36 cellular contexts compared by ENCODE assay signal in genomic region chr3:37751537-37751936, GRCh38.
"Had no signal": no experiment of that assay in that cellular context is flagged by ENCODE, and none has a peak within 500 bp of the region (broad histone marks: within the 10 kb centered on the region; RNA-seq: fewer than 3 reads in every experiment).

No MANE protein-coding gene starts in this region.

- H3K27me3 ChIP-seq: Peyer's patch had no signal

- H3K4me1 Mint-ChIP-seq: activated B cell treated with CpG ODN at 0.5 μM for 24 hours; activated T-helper 17 cell treated with anti-CD3 and anti-CD28 coated beads, Interleukin-2, amount 50 U/mL, for 72 hours; central memory CD8-positive, alpha-beta T cell had no signal

- DNase-seq: activated B cell treated with CpG ODN at 0.5 μM for 24 hours; activated CD4-positive, alpha-beta memory T cell treated with anti-CD3 and anti-CD28 coated beads, Interleukin-2, amount 10 ng/mL, durations not matched to agents 7 days and 5 days; activated CD4-positive, alpha-beta T cell treated with anti-CD3 and anti-CD28 coated beads for 48 hours; activated CD4-positive, CD25-positive, alpha-beta regulatory T cell treated with anti-CD3 and anti-CD28 coated beads, Interleukin-2, amount 50 U/mL, for 72 hours; activated CD8-positive, alpha-beta memory T cell treated with anti-CD3 and anti-CD28 coated beads for 24 hours; activated CD8-positive, alpha-beta memory T cell treated with anti-CD3 and anti-CD28 coated beads, Interleukin-2, amount 10 ng/mL, durations not matched to agents 7 days and 5 days; activated CD8-positive, alpha-beta memory T cell treated with anti-CD3 and anti-CD28 coated beads, Interleukin-2, amount 50 U/mL, for 48 hours; activated effector memory CD4-positive, alpha-beta T cell treated with anti-CD3 and anti-CD28 coated beads, Interleukin-2, amount 50 U/mL, for 16 hours; activated naive CD4-positive, alpha-beta T cell; activated naive CD4-positive, alpha-beta T cell treated with anti-CD3 and anti-CD28 coated beads, Interleukin-2, amount 50 U/mL, for 16 hours; activated naive CD8-positive, alpha-beta T cell treated with anti-CD3 and anti-CD28 coated beads for 36 hours; activated T-cell treated with anti-CD3 and anti-CD28 coated beads, Interleukin-2, amount 50 U/mL, for 1 hour; activated T-cell treated with anti-CD3 and anti-CD28 coated beads, Interleukin-2, amount 50 U/mL, for 72 hours; amniotic stem cell; aorta; brain microvascular endothelial cell; Karpas-422; NCI-H1048; NCI-H1105 treated with DMSO at 0.1 percent for 48 hours; NCI-H1436; NCI-H1694; NCI-H1930; NCI-H510A; NCI-H526; NCI-H748 treated with DMSO at 0.1 percent for 48 hours; NK-92 treated with Interleukin-12 subunit alpha and Interleukin-12 subunit beta, amount 100 ng/mL, for 24 hours; Peyer's patch; SHP77 treated with DMSO at 0.1 percent for 48 hours; SW 1271; T-helper 1 cell; T-helper 2 cell; T-helper 9 cell had no signal

- H3K9me3 ChIP-seq: Peyer's patch had no signal

- H3K4me3 Mint-ChIP-seq: activated B cell treated with CpG ODN at 0.5 μM for 24 hours; activated CD4-positive, alpha-beta memory T cell treated with anti-CD3 and anti-CD28 coated beads, Interleukin-2, amount 10 ng/mL, durations not matched to agents 7 days and 5 days; activated CD8-positive, alpha-beta memory T cell treated with anti-CD3 and anti-CD28 coated beads, Interleukin-2, amount 10 ng/mL, durations not matched to agents 7 days and 5 days; activated naive CD8-positive, alpha-beta T cell treated with anti-CD3 and anti-CD28 coated beads for 36 hours; activated T-cell treated with anti-CD3 and anti-CD28 coated beads, Interleukin-2, amount 50 U/mL, for 72 hours; activated T-helper 17 cell treated with anti-CD3 and anti-CD28 coated beads, Interleukin-2, amount 50 U/mL, for 72 hours; central memory CD8-positive, alpha-beta T cell had no signal

- H3K27ac Mint-ChIP-seq: activated B cell treated with CpG ODN at 0.5 μM for 24 hours; activated CD4-positive, alpha-beta memory T cell treated with anti-CD3 and anti-CD28 coated beads, Interleukin-2, amount 10 ng/mL, durations not matched to agents 7 days and 5 days; activated CD8-positive, alpha-beta memory T cell treated with anti-CD3 and anti-CD28 coated beads, Interleukin-2, amount 10 ng/mL, durations not matched to agents 7 days and 5 days; activated naive CD8-positive, alpha-beta T cell treated with anti-CD3 and anti-CD28 coated beads for 36 hours; activated T-cell treated with anti-CD3 and anti-CD28 coated beads, Interleukin-2, amount 50 U/mL, for 72 hours; activated T-helper 17 cell treated with anti-CD3 and anti-CD28 coated beads, Interleukin-2, amount 50 U/mL, for 72 hours had no signal

- H3K9me3 Mint-ChIP-seq: activated B cell treated with CpG ODN at 0.5 μM for 24 hours; activated CD4-positive, alpha-beta memory T cell treated with anti-CD3 and anti-CD28 coated beads, Interleukin-2, amount 10 ng/mL, durations not matched to agents 7 days and 5 days; activated naive CD8-positive, alpha-beta T cell treated with anti-CD3 and anti-CD28 coated beads for 36 hours; activated T-cell treated with anti-CD3 and anti-CD28 coated beads, Interleukin-2, amount 50 U/mL, for 72 hours; activated T-helper 17 cell treated with anti-CD3 and anti-CD28 coated beads, Interleukin-2, amount 50 U/mL, for 72 hours; central memory CD8-positive, alpha-beta T cell had no signal

- H3K4me1 ChIP-seq: Peyer's patch had no signal

- H3K4me3 ChIP-seq: K562, Peyer's patch had no signal

- H3K27ac ChIP-seq: brain microvascular endothelial cell, Peyer's patch had no signal

- ATAC-seq: activated CD8-positive, alpha-beta memory T cell treated with anti-CD3 and anti-CD28 coated beads, Interleukin-2, amount 10 ng/mL, durations not matched to agents 7 days and 5 days; activated T-cell treated with anti-CD3 and anti-CD28 coated beads, Interleukin-2, amount 50 U/mL, for 72 hours; activated T-helper 17 cell treated with anti-CD3 and anti-CD28 coated beads, Interleukin-2, amount 50 U/mL, for 72 hours; K562; PC-3 had no signal

- H3K36me3 ChIP-seq: brain microvascular endothelial cell had no signal

- H3K36me3 Mint-ChIP-seq: activated CD8-positive, alpha-beta memory T cell treated with anti-CD3 and anti-CD28 coated beads, Interleukin-2, amount 10 ng/mL, durations not matched to agents 7 days and 5 days; activated naive CD8-positive, alpha-beta T cell treated with anti-CD3 and anti-CD28 coated beads for 36 hours had no signal
